10 cellular contexts compared by ENCODE assay signal in the genomic region with DNA sequence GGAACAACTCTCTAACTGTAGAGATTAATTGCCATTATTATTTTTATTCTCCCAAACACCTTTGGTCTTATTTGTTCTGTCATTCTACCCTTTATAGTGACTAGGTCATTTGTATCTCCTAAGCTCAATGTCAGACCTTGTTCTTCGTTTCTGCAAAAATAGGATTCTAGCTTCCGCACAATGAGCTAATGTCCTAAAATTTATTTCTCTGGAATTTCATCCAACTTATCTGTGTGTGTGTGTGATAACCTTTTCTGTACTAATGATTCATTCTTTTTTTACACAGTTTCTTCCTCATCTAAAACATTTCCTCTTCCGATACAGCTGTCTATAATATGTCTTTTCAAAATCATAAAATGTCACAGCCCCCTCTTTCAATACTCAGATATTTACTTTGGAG.
"Had no signal": no experiment of that assay in that cellular context is flagged by ENCODE, and none has a peak within 500 bp of the region (broad histone marks: within the 10 kb centered on the region; RNA-seq: fewer than 3 reads in every experiment).

No MANE protein-coding gene starts in this region.

- H3K9me3 ChIP-seq: HAP-1 had no signal

- H3K9ac ChIP-seq: GM23248 had no signal

- H3K27ac Mint-ChIP-seq: HFFc6 had no signal

- DNase-seq: GOT3, H7, HFFc6, IMR-90, KG1 had no signal

- H2AFZ ChIP-seq: GM23248 had no signal

- FAIRE-seq: K562 had no signal

- ATAC-seq: HCT116, K562 had no signal

- H3K4me3 ChIP-seq: GM23248, HAP-1, K562 had no signal

- H3K27ac ChIP-seq: GM23248, HL-60 had no signal

- H3K36me3 ChIP-seq: HAP-1 had no signal

- H3K4me1 ChIP-seq: HAP-1 had no signal
